ENCODE assay signal across 23 cellular contexts in genomic region chr12:49806321-49806813, GRCh38.
"Had no signal": no experiment of that assay in that cellular context is flagged by ENCODE, and none has a peak within 500 bp of the region (broad histone marks: within the 10 kb centered on the region; RNA-seq: fewer than 3 reads in every experiment).

No MANE protein-coding gene starts in this region.

- H3K4me1 Mint-ChIP-seq: activated CD4-positive, alpha-beta memory T cell treated with anti-CD3 and anti-CD28 coated beads, Interleukin-2, amount 10 ng/mL, durations not matched to agents 7 days and 5 days had no signal

- H3K4me3 ChIP-seq: gastrocnemius medialis, mucosa of descending colon, tibial nerve had no signal

- H3K27me3 ChIP-seq: brain microvascular endothelial cell, gastrocnemius medialis, neutrophil, tibial nerve had no signal

- H3K9me3 ChIP-seq: gastrocnemius medialis, mucosa of descending colon, neutrophil, tibial nerve had no signal

- ATAC-seq: esophagus mucosa, gastrocnemius medialis, mucosa of descending colon, WTC11 had no signal

- H3K9me3 Mint-ChIP-seq: activated CD4-positive, alpha-beta memory T cell treated with anti-CD3 and anti-CD28 coated beads, Interleukin-2, amount 10 ng/mL, durations not matched to agents 7 days and 5 days; activated naive CD4-positive, alpha-beta T cell treated with anti-CD3 and anti-CD28 coated beads for 36 hours; activated T-cell treated with anti-CD3 and anti-CD28 coated beads, Interleukin-2, amount 50 U/mL, for 24 hours; activated T-helper 2 cell treated with anti-CD3 and anti-CD28 coated beads, Interferon-gamma antibody, Interleukin-2, Interleukin-4, amounts not matched to agents 10 μg/mL and 5 μg/mL and 100 μg/mL, durations not matched to agents 14 hours and 24 hours and 36 hours; memory B cell; naive B cell; T-helper 2 cell treated with Interferon-gamma antibody and Interleukin-4, amounts not matched to agents 5 μg/mL and 100 μg/mL, for 36 hours; WTC11 had no signal

- H3K4me3 Mint-ChIP-seq: activated CD4-positive, alpha-beta memory T cell treated with anti-CD3 and anti-CD28 coated beads, Interleukin-2, amount 10 ng/mL, durations not matched to agents 7 days and 5 days; activated naive CD4-positive, alpha-beta T cell treated with anti-CD3 and anti-CD28 coated beads for 36 hours; activated T-cell treated with anti-CD3 and anti-CD28 coated beads, Interleukin-2, amount 50 U/mL, for 24 hours; memory B cell; naive B cell; T-helper 2 cell treated with Interferon-gamma antibody and Interleukin-4, amounts not matched to agents 5 μg/mL and 100 μg/mL, for 36 hours; WTC11 had no signal

- DNase-seq: activated CD4-positive, alpha-beta memory T cell treated with anti-CD3 and anti-CD28 coated beads, Interleukin-2, amount 10 ng/mL, durations not matched to agents 7 days and 5 days; activated CD4-positive, alpha-beta T cell treated with anti-CD3 and anti-CD28 coated beads for 4 hours; activated naive CD4-positive, alpha-beta T cell treated with anti-CD3 and anti-CD28 coated beads for 36 hours; activated T-cell treated with anti-CD3 and anti-CD28 coated beads, Interleukin-2, amount 50 U/mL, for 24 hours; anterior cingulate cortex; brain microvascular endothelial cell; cortex of kidney; effector CD4-positive, alpha-beta T cell; gastrocnemius medialis; kidney; mucosa of descending colon; naive B cell; stimulated activated CD4-positive, alpha-beta T cell treated with anti-CD3 and anti-CD28 coated beads, Interleukin-12 subunit alpha, Interleukin-12 subunit beta, amount 100 ng/mL, for 4 hours; stimulated activated CD4-positive, alpha-beta T cell treated with anti-CD3 and anti-CD28 coated beads, Interleukin-1b, Interleukin-23, amount 100 ng/mL, for 48 hours; stimulated activated CD8-positive, alpha-beta memory T cell treated with anti-CD3 and anti-CD28 coated beads, Interleukin-4, amount 100 ng/mL, for 48 hours; stimulated activated naive CD4-positive, alpha-beta T cell treated with Interleukin-2 at 50 U/mL for 16 hours had no signal

- H3K27me3 Mint-ChIP-seq: activated CD4-positive, alpha-beta memory T cell treated with anti-CD3 and anti-CD28 coated beads, Interleukin-2, amount 10 ng/mL, durations not matched to agents 7 days and 5 days; activated T-cell treated with anti-CD3 and anti-CD28 coated beads, Interleukin-2, amount 50 U/mL, for 24 hours; memory B cell; naive B cell had no signal

- H3K27ac ChIP-seq: brain microvascular endothelial cell, gastrocnemius medialis, neutrophil had no signal

- H3K27ac Mint-ChIP-seq: activated CD4-positive, alpha-beta memory T cell treated with anti-CD3 and anti-CD28 coated beads, Interleukin-2, amount 10 ng/mL, durations not matched to agents 7 days and 5 days; activated naive CD4-positive, alpha-beta T cell treated with anti-CD3 and anti-CD28 coated beads for 36 hours; activated T-helper 2 cell treated with anti-CD3 and anti-CD28 coated beads, Interferon-gamma antibody, Interleukin-2, Interleukin-4, amounts not matched to agents 10 μg/mL and 5 μg/mL and 100 μg/mL, durations not matched to agents 14 hours and 24 hours and 36 hours; memory B cell; T-helper 2 cell treated with Interferon-gamma antibody and Interleukin-4, amounts not matched to agents 5 μg/mL and 100 μg/mL, for 36 hours had no signal
